ENCODE assay signal across 20 cellular contexts in the genomic region with DNA sequence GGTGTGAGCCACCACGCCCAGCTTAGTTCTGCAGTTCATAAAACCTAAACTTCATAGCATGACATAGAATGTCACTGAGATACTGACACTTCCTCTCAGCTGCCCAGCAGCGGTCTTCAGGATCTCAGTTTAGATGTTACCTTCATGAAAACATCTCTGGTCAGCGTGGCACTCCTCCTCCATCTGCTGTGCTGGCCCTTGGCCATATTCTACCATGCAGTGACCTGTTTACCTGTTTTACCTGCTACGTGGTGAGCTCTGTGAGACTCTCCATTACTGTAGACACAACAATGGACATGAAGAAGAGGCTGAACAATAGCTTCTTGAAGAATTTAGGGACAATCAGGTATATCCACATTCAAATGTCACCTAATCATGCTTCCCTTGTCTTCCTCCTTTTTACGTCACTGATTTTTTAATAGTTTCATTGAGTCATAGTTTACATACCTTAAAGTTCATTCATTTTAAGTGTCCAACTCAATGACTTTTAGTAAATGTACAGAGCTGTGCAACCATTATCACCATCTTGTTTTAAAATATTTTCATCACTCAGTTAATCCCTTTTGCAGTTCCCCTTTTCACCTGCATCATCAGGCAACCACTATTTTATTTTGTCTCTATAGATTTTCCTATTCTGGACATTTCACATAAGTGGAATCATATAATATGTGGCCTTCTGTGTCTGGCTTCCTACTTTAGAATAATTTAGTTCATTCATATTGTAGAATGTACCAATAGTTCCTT. TPM values are rescaled to one million over a fixed set of nuclear protein-coding genes. Genes with fewer than 3 reads are reported as not detected.
DNase-seq lines count a peak whose midpoint lies in the region; ATAC-seq and TF ChIP-seq lines count a peak whose summit lies in the region.
"Had no signal": no experiment of that assay in that cellular context is flagged by ENCODE, and none has a peak within 500 bp of the region (broad histone marks: within the 10 kb centered on the region; RNA-seq: fewer than 3 reads in every experiment).

No MANE protein-coding gene starts in this region.

- H3K9me3 ChIP-seq in T-helper 17 cell (ENCODE audit: control insufficient read depth, low read length, poor library complexity, severe bottlenecking) (no peaks in the 10 kb centered on the region), heart right ventricle (no peaks in the 10 kb centered on the region)
- H3K9me3 ChIP-seq: BE2C had no signal

- TF ChIP-seq CTCF in heart right ventricle (IDR thresholded peaks at IDR 0.05): no peak

- intact Hi-C loops in heart right ventricle (cut with DNase I): no loop called here

- no peaks in the 10 kb centered on the region for H3K9me3 Mint-ChIP-seq in stimulated activated memory B cell treated with anti-CD40 and anti-IgM and Interleukin-4, amounts not matched to agents 10 μg/mL and 1 μg/mL and 100 μg/mL, for 72 hours
- H3K9me3 Mint-ChIP-seq: CD4-positive, alpha-beta T cell; H9 had no signal

- no peaks in the 10 kb centered on the region for H3K27me3 ChIP-seq in heart right ventricle
- H3K27me3 ChIP-seq: BE2C had no signal

- H3K4me1 ChIP-seq in heart right ventricle: peaks cover 0 to 27% (median 4%) of the 10 kb centered on the region in 9 donors
- H3K4me1 ChIP-seq: BE2C had no signal

- 92 to 94% methylated on average over 5 of the region's 5 CpGs for WGBS in heart right ventricle, 2 donors

- H3K36me3 Mint-ChIP-seq in T-helper 17 cell (ENCODE audit: low read depth): no peaks in the 10 kb centered on the region
- peaks cover 25% of the 10 kb centered on the region for H3K36me3 Mint-ChIP-seq in stimulated activated memory B cell treated with anti-CD40 and anti-IgM and Interleukin-4, amounts not matched to agents 10 μg/mL and 1 μg/mL and 100 μg/mL, for 72 hours

- peaks cover 9% of the 10 kb centered on the region for H3K4me1 Mint-ChIP-seq in T-helper 17 cell
- H3K4me1 Mint-ChIP-seq in stimulated activated memory B cell treated with anti-CD40 and anti-IgM and Interleukin-4, amounts not matched to agents 10 μg/mL and 1 μg/mL and 100 μg/mL, for 72 hours: peaks cover 43% of the 10 kb centered on the region

- ATAC-seq in T-helper 17 cell (no peak), GM18517 (IDR thresholded peaks at IDR 0.05; ENCODE audit: unreplicated experiment) (no peak), heart right ventricle (no peak)
- ATAC-seq in stimulated activated memory B cell treated with anti-CD40 and anti-IgM and Interleukin-4, amounts not matched to agents 10 μg/mL and 1 μg/mL and 100 μg/mL, for 72 hours: no peak

- no peaks in the 10 kb centered on the region for H3K27me3 Mint-ChIP-seq in T-helper 17 cell
- no peaks in the 10 kb centered on the region for H3K27me3 Mint-ChIP-seq in stimulated activated memory B cell treated with anti-CD40 and anti-IgM and Interleukin-4, amounts not matched to agents 10 μg/mL and 1 μg/mL and 100 μg/mL, for 72 hours
- H3K27me3 Mint-ChIP-seq: CD4-positive, alpha-beta T cell had no signal

- no peak overlapping the region for H3K4me3 Mint-ChIP-seq in T-helper 17 cell
- H3K4me3 Mint-ChIP-seq in stimulated activated memory B cell treated with anti-CD40 and anti-IgM and Interleukin-4, amounts not matched to agents 10 μg/mL and 1 μg/mL and 100 μg/mL, for 72 hours: no peak overlapping the region
- H3K4me3 Mint-ChIP-seq: CD4-positive, alpha-beta T cell; H9 had no signal

- DNase-seq in EH (ENCODE audit: low read depth) (peak; percentile 13), T-helper 17 cell (no peak), epithelial cell of prostate (ENCODE audit: low read depth, low spot score) (peak; percentile 48), NOMO-1 (lab: John Stamatoyannopoulos, UW; ENCODE audit: unreplicated experiment in 2 of 2) (no peak), heart right ventricle (no peak)
- DNase-seq: BE2C; CD4-positive, alpha-beta T cell; DMS153; EL; H9; Kasumi-1; MM.1S; NCI-H1092; NCI-H1436 treated with DMSO at 0.1 percent for 48 hours; NCI-H2029; NCI-H446 treated with DMSO at 0.1 percent for 48 hours; SHP77 had no signal

- no peak overlapping the region for H3K4me3 ChIP-seq in heart right ventricle
- H3K4me3 ChIP-seq: SK-N-MC had no signal

- peak overlapping the region; percentile 91 for H3K27ac Mint-ChIP-seq in T-helper 17 cell
- peak overlapping the region; percentile 16 for H3K27ac Mint-ChIP-seq in stimulated activated memory B cell treated with anti-CD40 and anti-IgM and Interleukin-4, amounts not matched to agents 10 μg/mL and 1 μg/mL and 100 μg/mL, for 72 hours
- H3K27ac Mint-ChIP-seq: CD4-positive, alpha-beta T cell; H9 had no signal

- H3K27ac ChIP-seq in epithelial cell of prostate (peak overlapping the region; percentile 73), heart right ventricle (no peak overlapping the region)
- H3K27ac ChIP-seq: SK-N-MC had no signal

- peaks cover 0 to 30% (median 15%) of the 10 kb centered on the region in 9 donors for H3K36me3 ChIP-seq in heart right ventricle
- H3K36me3 ChIP-seq: BE2C had no signal

RNA-seq across cellular contexts. Expression of gene PTPN23, which starts 32.2 kb away (rescaled TPM):
- total RNA-seq in T-helper 17 cell (10 to 100 TPM; 36.8 to 38.6 TPM), heart right ventricle (10 to 100 TPM; 16.4 to 23.4 (median 19.6) TPM)
- polyA plus RNA-seq in heart right ventricle: 10 to 100 TPM in 1 of 2 donors, 1 to 10 TPM in 1; 9.2 to 23.0 TPM

Comparison
In these comparisons a context has a peak if more than half of its experiments do, and no peak if none do; other contexts are left out.
1. DNase-seq: peak in EH (single experiment) and epithelial cell of prostate (single experiment); none in T-helper 17 cell (0 of 3), NOMO-1 (0 of 2) and heart right ventricle (0 of 2).